Comparison of ENCODE assay signal across 1 cellular context in genomic region chr10:69125554-69125953, GRCh38.
TF ChIP-seq lines count a peak whose summit lies in the region.

No MANE protein-coding gene starts in this region.

TF ChIP-seq in HepG2, 621 proteins besides CTCF, POLR2A, EP300 and RAD21:
- TF ChIP-seq NKX3-1 (CRISPR knock-in tag; IDR thresholded peaks at IDR 0.05) (no peak), PHB2 (IDR thresholded peaks at IDR 0.05; ENCODE audit: partially characterized antibody) (no peak), ZNF17 (CRISPR knock-in tag; IDR thresholded peaks at IDR 0.05) (no peak), ZNF138 (CRISPR knock-in tag; IDR thresholded peaks at IDR 0.05; ENCODE audit: low read depth) (no peak), TBP (CRISPR knock-in tag; IDR thresholded peaks at IDR 0.05) (no peak), HNF1A (IDR thresholded peaks at IDR 0.05; ENCODE audit: low read depth) (no peak), HNF1A (CRISPR knock-in tag; IDR thresholded peaks at IDR 0.05; ENCODE audit: borderline replicate concordance) (no peak), NBN (conservative IDR thresholded peaks at IDR 0.05) (no peak), AHDC1 (CRISPR knock-in tag; IDR thresholded peaks at IDR 0.05; ENCODE audit: borderline replicate concordance) (no peak)
TF ChIP-seq in HepG2: peak in this region for 0.
